ENCODE assay signal across 6 cellular contexts in the genomic region with DNA sequence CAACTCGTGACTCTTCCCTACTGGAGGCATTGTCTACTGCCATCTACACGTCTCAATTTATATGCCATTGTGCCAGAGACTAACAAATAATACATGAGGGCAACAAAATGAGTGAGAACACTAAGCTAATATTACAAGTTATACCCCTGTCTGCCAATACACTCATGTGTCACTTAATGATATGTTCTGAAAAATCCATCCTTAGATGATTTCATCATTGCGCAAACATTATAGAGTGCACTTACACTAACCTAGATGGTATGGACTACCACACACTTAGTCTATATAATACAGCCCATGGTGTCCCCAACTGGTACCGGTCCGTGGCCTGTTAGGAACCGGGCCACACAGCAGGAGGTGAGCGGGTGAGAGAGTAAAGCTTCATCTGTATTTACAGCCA.
"Had no signal": no experiment of that assay in that cellular context is flagged by ENCODE, and none has a peak within 500 bp of the region (broad histone marks: within the 10 kb centered on the region; RNA-seq: fewer than 3 reads in every experiment).

No MANE protein-coding gene starts in this region.

- H3K27ac ChIP-seq: GM23248 had no signal

- H3K9me3 ChIP-seq: HAP-1 had no signal

- H3K4me3 ChIP-seq: GM23248, HAP-1 had no signal

- H3K36me3 ChIP-seq: HAP-1 had no signal

- ATAC-seq: HCT116 had no signal

- H2AFZ ChIP-seq: GM23248 had no signal

- DNase-seq: GM23248, GOT3, H7, KG1 had no signal

- H3K9ac ChIP-seq: GM23248 had no signal
